In the genomic region with DNA sequence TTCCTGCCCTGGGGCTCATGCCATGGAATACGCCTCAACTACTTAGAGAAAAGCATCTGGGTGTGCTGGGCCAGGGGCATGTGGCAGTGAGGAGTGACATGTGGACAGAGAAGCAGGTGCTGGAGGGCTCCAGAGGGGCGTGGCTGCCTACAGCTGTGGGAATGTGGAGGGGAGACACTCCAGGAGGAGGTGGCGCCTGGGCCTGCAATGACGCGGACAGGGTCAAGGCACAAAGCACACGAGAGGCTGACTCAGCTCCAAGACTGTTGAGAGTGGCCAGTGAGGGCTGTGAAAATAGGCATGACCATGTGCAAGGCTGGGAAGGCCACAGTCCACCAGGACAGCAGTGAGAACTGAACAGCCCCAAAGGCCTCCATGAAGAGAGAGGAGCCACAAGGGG, we compare ENCODE assay signal across 9 cellular contexts. TPM values are rescaled to one million over a fixed set of nuclear protein-coding genes. Genes with fewer than 3 reads are reported as not detected.
DNase-seq lines count a peak whose midpoint lies in the region; ATAC-seq and TF ChIP-seq lines count a peak whose summit lies in the region.
"Had no signal": no experiment of that assay in that cellular context is flagged by ENCODE, and none has a peak within 500 bp of the region (broad histone marks: within the 10 kb centered on the region; RNA-seq: fewer than 3 reads in every experiment).

No MANE protein-coding gene starts in this region.

- peaks cover 85% of the 10 kb centered on the region for H3K36me3 ChIP-seq in KOPT-K1 (ENCODE audit: insufficient read depth, low read length)
- H3K36me3 ChIP-seq: breast epithelium had no signal

- H3K36me3 Mint-ChIP-seq in CD14-positive monocyte = peaks cover 56 to 62% of the 10 kb centered on the region in 2 donors
- H3K36me3 Mint-ChIP-seq in dendritic cell treated with granulocyte-macrophage colony-stimulating factor and Interleukin-4, amounts not matched to agents 40 ng/mL and 50 ng/mL, for 4 days (ENCODE audit: low read depth) = peaks cover 67% of the 10 kb centered on the region
- H3K36me3 Mint-ChIP-seq in natural killer cell = peaks cover 12% of the 10 kb centered on the region

- H3K27ac Mint-ChIP-seq in CD14-positive monocyte = peak overlapping the region; percentile 92 to 98 (median 97)
- peak overlapping the region; percentile 62 for H3K27ac Mint-ChIP-seq in dendritic cell treated with granulocyte-macrophage colony-stimulating factor and Interleukin-4, amounts not matched to agents 40 ng/mL and 50 ng/mL, for 4 days
- peak overlapping the region; percentile 88 to 95 for H3K27ac Mint-ChIP-seq in natural killer cell

- peaks cover 24% of the 10 kb centered on the region for H3K9me3 ChIP-seq in KOPT-K1 (ENCODE audit: insufficient read depth, low read length, poor library complexity, severe bottlenecking)
- H3K9me3 ChIP-seq: breast epithelium had no signal

- no peaks in the 10 kb centered on the region for H3K27me3 Mint-ChIP-seq in CD14-positive monocyte (ENCODE audit: low read depth in 3 of 3)
- H3K27me3 Mint-ChIP-seq in dendritic cell treated with granulocyte-macrophage colony-stimulating factor and Interleukin-4, amounts not matched to agents 40 ng/mL and 50 ng/mL, for 4 days = no peaks in the 10 kb centered on the region
- H3K27me3 Mint-ChIP-seq in natural killer cell (ENCODE audit: low read depth in 2 of 2) = no peaks in the 10 kb centered on the region

- peak; percentile 75 for DNase-seq in CD14-positive monocyte (ENCODE audit: low spot score)
- no peak for DNase-seq in natural killer cell
- no peak for DNase-seq in occipital lobe (lab: John Stamatoyannopoulos, UW)

- TF ChIP-seq CTCF in CD14-positive monocyte (IDR thresholded peaks at IDR 0.05) (no peak), natural killer cell (IDR thresholded peaks at IDR 0.05) (no peak)

- H3K4me3 Mint-ChIP-seq in CD14-positive monocyte (peak overlapping the region; percentile 32 to 63), natural killer cell (peak overlapping the region; percentile 65)
- no peak overlapping the region for H3K4me3 Mint-ChIP-seq in dendritic cell treated with granulocyte-macrophage colony-stimulating factor and Interleukin-4, amounts not matched to agents 40 ng/mL and 50 ng/mL, for 4 days

- H3K9me3 Mint-ChIP-seq in CD14-positive monocyte = peaks cover 0 to 7% (median 3%) of the 10 kb centered on the region in 7 donors
- H3K9me3 Mint-ChIP-seq in dendritic cell treated with granulocyte-macrophage colony-stimulating factor and Interleukin-4, amounts not matched to agents 40 ng/mL and 50 ng/mL, for 4 days = peaks cover 11% of the 10 kb centered on the region
- H3K9me3 Mint-ChIP-seq in natural killer cell = peaks cover 4 to 7% of the 10 kb centered on the region in 2 donors

- H3K27ac ChIP-seq in KOPT-K1 (ENCODE audit: low read depth, low read length, poor library complexity, severe bottlenecking) = peak overlapping the region; percentile 88

- intact Hi-C loops in CD14-positive monocyte (cut with micrococcal nuclease) (loop anchor here in 1 of 2 donors (5.0 kb wide), 2 partner anchors 41 to 61 kb away; no protein-coding TSS in a partner anchor), natural killer cell (cut with micrococcal nuclease) (no loop called here)
- intact Hi-C loops in dendritic cell treated with granulocyte-macrophage colony-stimulating factor and Interleukin-4, amounts not matched to agents 40 ng/mL and 50 ng/mL, for 4 days (cut with micrococcal nuclease) = loop anchor here (5.0 kb wide), 1 partner anchor 51 kb away; a partner anchor contains a TSS

- ATAC-seq in natural killer cell = no peak
- no peak for ATAC-seq in HG02798 (IDR thresholded peaks at IDR 0.05; ENCODE audit: poor library complexity, unreplicated experiment)
- ATAC-seq in HG03025 (IDR thresholded peaks at IDR 0.05; ENCODE audit: low FRiP score, unreplicated experiment) = no peak
- no peak for ATAC-seq in HG02588 (IDR thresholded peaks at IDR 0.05; ENCODE audit: unreplicated experiment)

- H3K4me1 Mint-ChIP-seq in CD14-positive monocyte = peaks cover 63% of the 10 kb centered on the region
- peaks cover 74% of the 10 kb centered on the region for H3K4me1 Mint-ChIP-seq in dendritic cell treated with granulocyte-macrophage colony-stimulating factor and Interleukin-4, amounts not matched to agents 40 ng/mL and 50 ng/mL, for 4 days (ENCODE audit: low read depth)
- H3K4me1 Mint-ChIP-seq in natural killer cell = peaks cover 60 to 68% of the 10 kb centered on the region in 2 donors

RNA-seq across cellular contexts. Expression of a gene that starts 48.5 kb away (rescaled TPM):
- polyA plus RNA-seq in CD14-positive monocyte = not detected
- total RNA-seq in natural killer cell (not detected), occipital lobe (2.3 TPM)

RNA-seq across cellular contexts. Expression of a gene that starts 50.5 kb away (rescaled TPM):
- polyA plus RNA-seq in CD14-positive monocyte = 10 to 100 TPM; 50.1 to 55.8 TPM
- total RNA-seq in natural killer cell = 100 to 1,000 TPM; 104 to 114 (median 111) TPM
- total RNA-seq in occipital lobe = 17.5 TPM

RNA-seq across cellular contexts. Expression of a gene that starts 53.4 kb away (rescaled TPM):
- polyA plus RNA-seq in CD14-positive monocyte = 10 to 100 TPM; 10.4 to 17.3 TPM
- 100 to 1,000 TPM; 453 to 536 (median 532) TPM for total RNA-seq in natural killer cell
- 3.3 TPM for total RNA-seq in occipital lobe

Comparison
In these comparisons a context has a peak if more than half of its experiments do, and no peak if none do; other contexts are left out.
1. RNA of a gene that starts 53.4 kb away (total RNA-seq): 453 to 536 TPM in natural killer cell; 3.3 TPM in occipital lobe (single experiment); every median in the first group is over 100 times any median in the second.
2. Peak in every context shown above with its lines, with median percentiles within 50 percentile points of each other: H3K27ac Mint-ChIP-seq.